20 cellular contexts compared by ENCODE assay signal in the genomic region with DNA sequence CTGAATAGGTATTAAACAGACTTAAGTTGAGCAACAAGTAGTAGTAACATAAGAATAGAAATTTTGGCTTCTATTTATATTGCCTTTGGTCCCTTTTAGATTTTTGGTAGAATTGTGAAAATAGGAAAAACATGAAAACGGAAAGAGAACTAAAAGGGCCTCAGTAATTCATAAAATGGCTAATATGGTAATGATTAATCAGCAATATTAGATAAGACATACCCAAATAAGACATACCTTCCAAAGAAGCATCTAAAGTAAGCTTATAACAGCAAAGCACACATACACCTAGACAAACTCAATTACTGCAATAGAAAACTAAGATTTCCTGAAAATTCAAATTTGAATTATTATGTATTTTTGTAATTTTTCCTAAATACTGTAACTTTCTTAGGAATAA. TPM values are rescaled to one million over a fixed set of nuclear protein-coding genes. Genes with fewer than 3 reads are reported as not detected.
DNase-seq lines count a peak whose midpoint lies in the region; ATAC-seq, FAIRE-seq and TF ChIP-seq lines count a peak whose summit lies in the region.
"Had no signal": no experiment of that assay in that cellular context is flagged by ENCODE, and none has a peak within 500 bp of the region (broad histone marks: within the 10 kb centered on the region; RNA-seq: fewer than 3 reads in every experiment).

No MANE protein-coding gene starts in this region.

- H3F3A ChIP-seq in SU-DHL-6 (ENCODE audit: insufficient read depth), result peaks cover 18% of the 10 kb centered on the region; the same call in 1 of the 2 replicates

- H3K4me1 ChIP-seq in HEK293 (ENCODE audit: control insufficient read depth, insufficient read depth, low read length) (no peaks in the 10 kb centered on the region), iPS-18a (ENCODE audit: control insufficient read depth, low read depth, low read length) (peaks cover 50% of the 10 kb centered on the region)
- H3K4me1 ChIP-seq: BE2C had no signal

- H3K36me3 ChIP-seq in HEK293 (ENCODE audit: control insufficient read depth in 2 of 2, insufficient read depth in 1 of 2, low read length in 2 of 2) (peaks cover 0 to 6% of the 10 kb centered on the region in 2 experiments; a peak in 1 of 3 replicates), SU-DHL-6 (ENCODE audit: low read length) (no peaks in the 10 kb centered on the region), iPS-18a (ENCODE audit: control insufficient read depth, low read depth, low read length) (no peaks in the 10 kb centered on the region)
- H3K36me3 ChIP-seq: BE2C had no signal

- H3K27ac ChIP-seq in HEK293 (ENCODE audit: extremely low read depth, low read depth, low read length), result no peak overlapping the region
- H3K27ac ChIP-seq in SU-DHL-6 (ENCODE audit: low read depth, low read length), result peak overlapping the region; percentile 96
- H3K27ac ChIP-seq in iPS-18a (ENCODE audit: low read length), result no peak overlapping the region
- H3K27ac ChIP-seq: C4-2B had no signal

- H3K9me3 ChIP-seq in HEK293 (ENCODE audit: control insufficient read depth, insufficient read depth, low read depth, low read length) (no peaks in the 10 kb centered on the region), SU-DHL-6 (ENCODE audit: insufficient read depth, low read length) (no peaks in the 10 kb centered on the region), iPS-18a (ENCODE audit: control insufficient read depth, low read depth, low read length) (no peaks in the 10 kb centered on the region)
- H3K9me3 ChIP-seq: BE2C had no signal

- no peak for DNase-seq in cerebellum (ENCODE audit: low spot score)
- DNase-seq in GM12892 (ENCODE audit: insufficient read length), result no peak
- DNase-seq: 8988T; BE2C; CD4-positive, alpha-beta memory T cell; COR-L47; DMS153; DND-41; GDM1; KBM-7 had no signal

- H3K79me2 ChIP-seq in SU-DHL-6 (ENCODE audit: insufficient read depth, low read length), result peaks cover 10% of the 10 kb centered on the region

- H3K27me3 ChIP-seq in SU-DHL-6 (ENCODE audit: low read length) (no peaks in the 10 kb centered on the region), iPS-18a (ENCODE audit: control insufficient read depth, insufficient read depth, low read length) (no peaks in the 10 kb centered on the region)
- H3K27me3 ChIP-seq: BE2C had no signal

- no peak overlapping the region for H2AFZ ChIP-seq in SU-DHL-6 (ENCODE audit: low read depth, low read length, severe bottlenecking)

- peak overlapping the region; percentile 50 for H3K4me2 ChIP-seq in SU-DHL-6 (ENCODE audit: low read depth, low read length, poor library complexity, severe bottlenecking)

- H3K4me3 ChIP-seq in HEK293 (ENCODE audit: low read depth, low read length) (no peak overlapping the region), SU-DHL-6 (ENCODE audit: insufficient read depth, low read length, poor library complexity, severe bottlenecking) (no peak overlapping the region), iPS-18a (ENCODE audit: low read length) (peak overlapping the region; percentile 24)

- TF ChIP-seq CTCF in HEK293 (tag by site-specific recombination; IDR thresholded peaks at IDR 0.05), result no peak
- TF ChIP-seq CTCF in SU-DHL-6 (IDR thresholded peaks at IDR 0.05; ENCODE audit: insufficient read depth, low read length, poor library complexity, severe bottlenecking), result no peak

- CTCF ChIA-PET in HEK293 (lab: Yijun Ruan, JAX), result interaction anchor here (0.7 kb wide), 1 partner anchor 317 kb away, joined by 3 read pairs; no protein-coding TSS in a partner anchor

- H3K9ac ChIP-seq in SU-DHL-6 (ENCODE audit: low read length), result peak overlapping the region; percentile 31; the same call in 1 of the 2 replicates
- H3K9ac ChIP-seq in iPS-18a (ENCODE audit: low read length), result no peak overlapping the region

- POLR2A ChIA-PET in HEK293 (lab: Yijun Ruan, JAX), result no interaction called here

- H4K20me1 ChIP-seq in SU-DHL-6 (ENCODE audit: low read depth, low read length), result no peaks in the 10 kb centered on the region

- ATAC-seq in HG03571 (IDR thresholded peaks at IDR 0.05; ENCODE audit: unreplicated experiment), result no peak
- ATAC-seq: HCT116 had no signal

- peak; percentile 41 for FAIRE-seq in A204.1 (lab: Jason Lieb, UNC)
- no peak for FAIRE-seq in GM12892 (lab: Jason Lieb, UNC)
- FAIRE-seq: D721Med, H54, HTR-8/SVneo had no signal

- no peaks in the 10 kb centered on the region for H3K9me2 ChIP-seq in SU-DHL-6 (replicated peaks; ENCODE audit: insufficient read depth, low read length)

- no peak for TF ChIP-seq POLR2A in GM12892 (IDR thresholded peaks at IDR 0.05; ENCODE audit: low read depth, low read length)

TF ChIP-seq in HEK293, 187 proteins besides CTCF, POLR2A, EP300 and RAD21:
- TF ChIP-seq, protein P1, sequence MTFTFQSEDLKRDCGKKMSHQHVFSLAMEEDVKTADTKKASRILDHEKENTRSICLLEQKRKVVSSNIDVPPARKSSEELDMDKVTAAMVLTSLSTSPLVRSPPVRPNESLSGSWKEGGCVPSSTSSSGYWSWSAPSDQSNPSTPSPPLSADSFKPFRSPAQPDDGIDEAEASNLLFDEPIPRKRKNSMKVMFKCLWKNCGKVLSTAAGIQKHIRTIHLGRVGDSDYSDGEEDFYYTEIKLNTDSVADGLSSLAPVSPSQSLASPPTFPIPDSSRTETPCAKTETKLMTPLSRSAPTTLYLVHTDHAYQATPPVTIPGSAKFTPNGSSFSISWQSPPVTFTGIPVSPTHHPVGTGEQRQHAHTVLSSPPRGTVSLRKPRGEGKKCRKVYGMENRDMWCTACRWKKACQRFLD (tag by site-specific recombination; IDR thresholded peaks at IDR 0.05), result no peak
- TF ChIP-seq SCRT2 (tag by site-specific recombination; IDR thresholded peaks at IDR 0.05), result peak; percentile 79

RNA-seq across cellular contexts. Expression of a gene that starts 46.4 kb away (rescaled TPM):
- 33.1 TPM for total RNA-seq in cerebellum
- polyA plus RNA-seq in GM12892 (2012; ENCODE audit: missing spikeins), result 9.0 TPM
